ENCODE assay signal across 2 cellular contexts in genomic region chr2:225697936-225698335, GRCh38.
TF ChIP-seq lines count a peak whose summit lies in the region.

No MANE protein-coding gene starts in this region.

TF ChIP-seq in HepG2, 621 proteins besides CTCF, POLR2A, EP300 and RAD21:
- TF ChIP-seq ZSCAN12 (CRISPR knock-in tag; IDR thresholded peaks at IDR 0.05) (no peak), CEBPB (IDR thresholded peaks at IDR 0.05; ENCODE audit: borderline replicate concordance, low read depth, low read length) (peak; percentile 55; the same call in 1 of the 2 replicates), ZNF407 (CRISPR knock-in tag; IDR thresholded peaks at IDR 0.05; ENCODE audit: not compliant biosample characterization) (no peak), DZIP1 (CRISPR knock-in tag; IDR thresholded peaks at IDR 0.05) (no peak), ATF7 (IDR thresholded peaks at IDR 0.05) (peak; percentile 52), ATF7 (CRISPR knock-in tag; IDR thresholded peaks at IDR 0.05) (no peak), SOX6 (IDR thresholded peaks at IDR 0.05) (no peak), SOX6 (CRISPR knock-in tag; IDR thresholded peaks at IDR 0.05) (no peak), RFX1 (IDR thresholded peaks at IDR 0.05) (no peak)

TF ChIP-seq in IMR-90, 13 proteins besides CTCF, POLR2A, EP300 and RAD21:
- TF ChIP-seq RFX5 (IDR thresholded peaks at IDR 0.05; ENCODE audit: low read depth, low read length) (no peak), USF2 (IDR thresholded peaks at IDR 0.05; ENCODE audit: low read depth, low read length) (no peak), RCOR1 (IDR thresholded peaks at IDR 0.05; ENCODE audit: insufficient replicate concordance, low read length) (no peak), MAZ (IDR thresholded peaks at IDR 0.05; ENCODE audit: borderline replicate concordance, low read depth, low read length) (no peak), CEBPB (IDR thresholded peaks at IDR 0.05; ENCODE audit: low read depth, low read length) (peak; percentile 65), BHLHE40 (IDR thresholded peaks at IDR 0.05; ENCODE audit: low read depth, low read length) (no peak), SMC3 (IDR thresholded peaks at IDR 0.05; ENCODE audit: low read depth, low read length) (no peak), FOS (IDR thresholded peaks at IDR 0.05; ENCODE audit: low read depth, low read length) (no peak)
